In genomic region chr10:23343591-23344225, GRCh38 we compare ENCODE assay signal across 1 cellular context.
TF ChIP-seq lines count a peak whose summit lies in the region.

No MANE protein-coding gene starts in this region.

TF ChIP-seq in H1, 55 proteins besides CTCF, POLR2A, EP300 and RAD21:
- TF ChIP-seq ATF3 (IDR thresholded peaks at IDR 0.05; ENCODE audit: insufficient read depth, low read depth, low read length) (no peak), SIN3A (conservative IDR thresholded peaks at IDR 0.05 in 1 of 2, IDR thresholded peaks at IDR 0.05 in 1 of 2; ENCODE audit: low read depth in 1 of 2, low read length in 2 of 2) (peak; percentile 70 to 85; a peak in 2 of 4 replicates), BRCA1 (IDR thresholded peaks at IDR 0.05; ENCODE audit: low read depth, low read length) (no peak), YY1 (IDR thresholded peaks at IDR 0.05; ENCODE audit: low read depth, low read length) (peak; percentile 75; the same call in 1 of the 2 replicates), CHD2 (IDR thresholded peaks at IDR 0.05; ENCODE audit: low read length) (no peak), USF2 (IDR thresholded peaks at IDR 0.05; ENCODE audit: low read length) (no peak), SUZ12 (IDR thresholded peaks at IDR 0.05; ENCODE audit: low read length) (no peak), E2F6 (IDR thresholded peaks at IDR 0.05) (peak; percentile 10; the same call in 1 of the 2 replicates), RBBP5 (IDR thresholded peaks at IDR 0.05; ENCODE audit: borderline replicate concordance, low read depth, low read length) (0 out of 2 replicates have a peak, but pooled peaks have one; percentile 15), SP2 (IDR thresholded peaks at IDR 0.05; ENCODE audit: low read length) (no peak), NRF1 (IDR thresholded peaks at IDR 0.05; ENCODE audit: low read depth, low read length) (no peak), SAP30 (IDR thresholded peaks at IDR 0.05; ENCODE audit: insufficient read depth, insufficient replicate concordance, low read length) (peak; percentile 5), EGR1 (IDR thresholded peaks at IDR 0.05; ENCODE audit: borderline replicate concordance, low read depth, low read length) (no peak), BACH1 (IDR thresholded peaks at IDR 0.05; ENCODE audit: low read length) (no peak), ATF2 (IDR thresholded peaks at IDR 0.05; ENCODE audit: low read length) (no peak), GTF2F1 (IDR thresholded peaks at IDR 0.05; ENCODE audit: borderline replicate concordance, low read depth, low read length) (no peak), KDM1A (IDR thresholded peaks at IDR 0.05; ENCODE audit: borderline replicate concordance, low read length) (no peak), CHD1 (IDR thresholded peaks at IDR 0.05; ENCODE audit: low read depth, low read length) (no peak), TCF12 (IDR thresholded peaks at IDR 0.05; ENCODE audit: low read depth, low read length) (no peak), CREB1 (IDR thresholded peaks at IDR 0.05) (no peak), SRF (IDR thresholded peaks at IDR 0.05; ENCODE audit: low read depth, low read length) (no peak), CBX5 (IDR thresholded peaks at IDR 0.05; ENCODE audit: low read depth, low read length) (no peak), SP1 (IDR thresholded peaks at IDR 0.05; ENCODE audit: low read depth, low read length) (no peak), FOSL1 (IDR thresholded peaks at IDR 0.05; ENCODE audit: insufficient read depth, low read depth, low read length) (no peak), TEAD4 (IDR thresholded peaks at IDR 0.05; ENCODE audit: low read depth, low read length) (no peak), MAFK (IDR thresholded peaks at IDR 0.05; ENCODE audit: low read depth, low read length) (no peak), KDM4A (IDR thresholded peaks at IDR 0.05; ENCODE audit: low read depth, low read length, severe bottlenecking) (no peak), TBP (IDR thresholded peaks at IDR 0.05; ENCODE audit: low read depth, low read length) (no peak), TAF1 (IDR thresholded peaks at IDR 0.05; ENCODE audit: low read depth, low read length) (0 out of 2 replicates have a peak, but pooled peaks have one; percentile 19), JUN (IDR thresholded peaks at IDR 0.05; ENCODE audit: low read depth, low read length) (no peak), EZH2 (IDR thresholded peaks at IDR 0.05; ENCODE audit: low read depth, low read length, severe bottlenecking) (no peak), ZNF274 (IDR thresholded peaks at IDR 0.05; ENCODE audit: borderline replicate concordance, extremely low read depth, low read length) (no peak), SIRT6 (IDR thresholded peaks at IDR 0.05; ENCODE audit: low read length) (no peak), HDAC6 (IDR thresholded peaks at IDR 0.05; ENCODE audit: low read depth, low read length) (no peak), NANOG (IDR thresholded peaks at IDR 0.05; ENCODE audit: insufficient read depth, low read depth, low read length, poor library complexity, severe bottlenecking) (no peak), SIX5 (IDR thresholded peaks at IDR 0.05; ENCODE audit: low read depth, low read length) (no peak), JUND (IDR thresholded peaks at IDR 0.05; ENCODE audit: low read length) (no peak), POU5F1 (IDR thresholded peaks at IDR 0.05; ENCODE audit: low read depth, low read length) (no peak), BCL11A (IDR thresholded peaks at IDR 0.05; ENCODE audit: low read depth in 2 of 2, low read length in 2 of 2) (no peak), CTBP2 (IDR thresholded peaks at IDR 0.05; ENCODE audit: borderline replicate concordance, insufficient read depth, insufficient read length, low read length) (no peak), ASH2L (IDR thresholded peaks at IDR 0.05; ENCODE audit: low read length) (peak; percentile 27), RNF2 (IDR thresholded peaks at IDR 0.05; ENCODE audit: borderline replicate concordance, low read depth, low read length, missing control alignments, poor library complexity, severe bottlenecking) (no peak), SP4 (IDR thresholded peaks at IDR 0.05; ENCODE audit: low read length) (no peak)
TF ChIP-seq in H1: peak in this region for 7.
